ENCODE assay signal across 24 cellular contexts in the genomic region with DNA sequence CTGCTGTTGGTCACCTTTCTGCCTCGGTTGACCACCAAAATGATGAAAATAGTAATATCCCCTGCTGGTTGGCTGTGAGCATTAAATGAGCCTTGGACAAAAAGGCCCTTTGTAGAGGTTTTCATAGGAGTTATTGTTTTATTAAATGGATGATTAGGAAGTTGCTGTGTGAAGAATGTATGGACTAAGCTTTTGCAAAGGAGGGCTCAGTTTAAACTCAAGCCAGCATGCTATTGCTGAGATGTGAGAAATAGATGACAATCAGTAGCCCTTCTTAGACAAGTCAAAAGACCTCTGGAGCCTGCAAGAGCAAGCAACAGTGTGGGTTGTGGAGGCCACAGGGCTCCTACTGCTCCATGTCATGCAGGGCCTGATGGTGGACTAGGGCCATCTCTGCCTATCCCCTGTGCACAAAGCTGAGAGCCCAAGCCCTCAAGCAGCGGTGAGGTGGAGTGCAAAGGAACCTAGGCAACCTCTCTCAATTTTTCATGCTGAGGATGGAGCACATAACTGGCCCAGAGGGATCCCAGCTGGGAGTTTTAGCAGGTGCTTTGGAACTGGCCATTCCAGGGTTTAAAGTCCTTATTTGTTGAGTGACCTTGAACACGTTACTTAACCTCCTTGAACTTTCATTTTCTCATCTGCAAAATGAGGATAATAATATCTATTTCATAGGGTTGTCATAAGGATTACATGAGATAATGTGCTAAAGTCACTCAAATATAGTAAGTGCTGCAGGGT. TPM values are rescaled to one million over a fixed set of nuclear protein-coding genes. Genes with fewer than 3 reads are reported as not detected.
DNase-seq lines count a peak whose midpoint lies in the region; ATAC-seq, FAIRE-seq and TF ChIP-seq lines count a peak whose summit lies in the region.
"Had no signal": no experiment of that assay in that cellular context is flagged by ENCODE, and none has a peak within 500 bp of the region (broad histone marks: within the 10 kb centered on the region; RNA-seq: fewer than 3 reads in every experiment).

No MANE protein-coding gene starts in this region.

- H3K27me3 ChIP-seq in HepG2 (ENCODE audit: control insufficient read depth in 1 of 2, insufficient read depth in 2 of 2, low read length in 2 of 2) (0 out of 5 replicates have a peak, but pooled peaks cover 0 to 7% of the 10 kb centered on the region in 2 experiments), right lobe of liver (no peaks in the 10 kb centered on the region), body of pancreas (no peaks in the 10 kb centered on the region), foreskin keratinocyte (no peaks in the 10 kb centered on the region)
- H3K27me3 ChIP-seq: BLaER1, Peyer's patch had no signal

- TF ChIP-seq EP300 in HepG2 (IDR thresholded peaks at IDR 0.05; ENCODE audit: low read depth in 2 of 2, low read length in 2 of 2), result no peak
- no peak for TF ChIP-seq EP300 in HepG2 (CRISPR knock-in tag; IDR thresholded peaks at IDR 0.05; ENCODE audit: borderline replicate concordance)

- no peak for TF ChIP-seq CTCF in HepG2 (CRISPR knock-in tag; IDR thresholded peaks at IDR 0.05)
- no peak for TF ChIP-seq CTCF in right lobe of liver (IDR thresholded peaks at IDR 0.05)
- no peak for TF ChIP-seq CTCF in body of pancreas (IDR thresholded peaks at IDR 0.05)
- no peak for TF ChIP-seq CTCF in foreskin keratinocyte (conservative IDR thresholded peaks at IDR 0.05)

- peaks cover 8% of the 10 kb centered on the region; the same call in 1 of the 2 replicates for H3K9me3 ChIP-seq in HepG2 (ENCODE audit: low read length)
- H3K9me3 ChIP-seq in right lobe of liver, result no peaks in the 10 kb centered on the region
- no peaks in the 10 kb centered on the region for H3K9me3 ChIP-seq in body of pancreas
- H3K9me3 ChIP-seq: Peyer's patch had no signal

- no peak for DNase-seq in HepG2 (ENCODE audit: low spot score)
- no peak for DNase-seq in right lobe of liver
- DNase-seq in body of pancreas, result peak; percentile 39 to 69 (median 45)
- peak; percentile 39 for DNase-seq in natural killer cell treated with Interleukin-12 subunit alpha and Interleukin-12 subunit beta and Interleukin-15 and Interleukin-18, amount 100 ng/mL, for 72 hours (ENCODE audit: low spot score)
- DNase-seq in foreskin keratinocyte, result no peak
- no peak for DNase-seq in stimulated activated CD4-positive, alpha-beta T cell treated with anti-CD3 and anti-CD28 coated beads, Interleukin-2, amount 100 ng/mL, for 48 hours
- DNase-seq: ACHN; CD8-positive, alpha-beta T cell; NCI-H1105; NCI-H146; NCI-H2029 treated with DMSO at 0.1 percent for 48 hours; NCI-H2171; NCI-H345; NCI-H524; NCI-H774 had no signal

- CTCF ChIA-PET in HepG2 (lab: Yijun Ruan, JAX; ENCODE audit: low intra/inter-chr PET ratio, low total read pairs), result no interaction called here

- no peak overlapping the region for H3K4me3 ChIP-seq in HepG2 (replicated peaks in 1 of 3; ENCODE audit: insufficient read depth in 1 of 3, low read depth in 2 of 3, low read length in 3 of 3)
- no peak overlapping the region for H3K4me3 ChIP-seq in right lobe of liver
- H3K4me3 ChIP-seq in body of pancreas, result no peak overlapping the region
- H3K4me3 ChIP-seq: BLaER1, Peyer's patch had no signal

- no peak for FAIRE-seq in HepG2 (lab: Jason Lieb, UNC)
- FAIRE-seq: G401.6, GM12892, H1, HTR-8/SVneo had no signal

- H3K4me2 ChIP-seq in HepG2 (ENCODE audit: low read depth, low read length), result 0 out of 2 replicates have a peak overlapping the region, but pooled peaks have one; percentile 2
- H3K4me2 ChIP-seq: BLaER1 had no signal

- H4K20me1 ChIP-seq in HepG2 (ENCODE audit: insufficient read depth, low read length), result no peaks in the 10 kb centered on the region
- H4K20me1 ChIP-seq: BLaER1 had no signal

- peaks cover 19% of the 10 kb centered on the region for H3K4me1 ChIP-seq in HepG2 (ENCODE audit: insufficient read depth, low read length)
- peaks cover 0 to 4% (median 0%) of the 10 kb centered on the region in 4 donors for H3K4me1 ChIP-seq in right lobe of liver
- peaks cover 20% of the 10 kb centered on the region for H3K4me1 ChIP-seq in body of pancreas
- H3K4me1 ChIP-seq in foreskin keratinocyte, result no peaks in the 10 kb centered on the region
- H3K4me1 ChIP-seq: BLaER1, Peyer's patch had no signal

- no peaks in the 10 kb centered on the region for H3K36me3 ChIP-seq in HepG2 (replicated peaks in 1 of 2; ENCODE audit: control insufficient read depth in 1 of 2, insufficient read depth in 2 of 2, low read length in 2 of 2)
- H3K36me3 ChIP-seq in right lobe of liver, result no peaks in the 10 kb centered on the region
- H3K36me3 ChIP-seq in body of pancreas (replicated peaks in 1 of 2; ENCODE audit: insufficient read depth in 1 of 2, low read depth in 2 of 2), result no peaks in the 10 kb centered on the region
- H3K36me3 ChIP-seq: BLaER1, Peyer's patch had no signal

- no peaks in the 10 kb centered on the region for H3K9me3 Mint-ChIP-seq in natural killer cell treated with Interleukin-12 subunit alpha and Interleukin-12 subunit beta and Interleukin-15 and Interleukin-18, amount 100 ng/mL, for 72 hours
- H3K9me3 Mint-ChIP-seq: CD8-positive, alpha-beta T cell had no signal

- H3K27ac Mint-ChIP-seq in natural killer cell treated with Interleukin-12 subunit alpha and Interleukin-12 subunit beta and Interleukin-15 and Interleukin-18, amount 100 ng/mL, for 72 hours, result no peak overlapping the region
- H3K27ac Mint-ChIP-seq: CD8-positive, alpha-beta T cell had no signal

- BruUV-seq in HepG2 (replicated peaks; lab: Mats Ljungman, UMichigan), result no TSS peak

- POLR2A ChIA-PET in HepG2 (lab: Yijun Ruan, JAX), result interaction anchor here (1.1 to 1.3 kb wide), 2 partner anchors 11 to 34 kb away, joined by 3 to 5 read pairs; no protein-coding TSS in a partner anchor

- no peak overlapping the region for H2AFZ ChIP-seq in HepG2 (ENCODE audit: low read length)

- WGBS in HepG2 (ENCODE audit: low lambda C conversion rate), result 40% methylated on average over 3 of the region's 3 CpGs
- 32% methylated on average over 2 of the region's 3 CpGs for WGBS in right lobe of liver (ENCODE audit: insufficient coverage, low coverage, low lambda C conversion rate, missing lambda C conversion rate)
- WGBS in body of pancreas, 2 donors, result 33 to 47% methylated on average over 3 of the region's 3 CpGs

- H3K4me3 Mint-ChIP-seq in natural killer cell treated with Interleukin-12 subunit alpha and Interleukin-12 subunit beta and Interleukin-15 and Interleukin-18, amount 100 ng/mL, for 72 hours, result no peak overlapping the region
- H3K4me3 Mint-ChIP-seq: CD8-positive, alpha-beta T cell; IgD-negative memory B cell had no signal

- no peak for TF ChIP-seq POLR2A in HepG2 (IDR thresholded peaks at IDR 0.05; ENCODE audit: insufficient read depth in 1 of 2, low read depth in 2 of 2, low read length in 2 of 2)
- TF ChIP-seq POLR2A in right lobe of liver (IDR thresholded peaks at IDR 0.05), result no peak
- TF ChIP-seq POLR2A in body of pancreas (IDR thresholded peaks at IDR 0.05), result no peak

- no peaks in the 10 kb centered on the region for H3K27me3 Mint-ChIP-seq in natural killer cell treated with Interleukin-12 subunit alpha and Interleukin-12 subunit beta and Interleukin-15 and Interleukin-18, amount 100 ng/mL, for 72 hours

- peak; percentile 28; the same call in 1 of the 3 replicates for ATAC-seq in HepG2
- ATAC-seq in right lobe of liver, result no peak
- ATAC-seq in body of pancreas, result peak; percentile 70
- ATAC-seq in natural killer cell treated with Interleukin-12 subunit alpha and Interleukin-12 subunit beta and Interleukin-15 and Interleukin-18, amount 100 ng/mL, for 72 hours, result no peak
- ATAC-seq in foreskin keratinocyte, result no peak
- ATAC-seq in GM18511 (IDR thresholded peaks at IDR 0.05; ENCODE audit: unreplicated experiment), result no peak
- ATAC-seq: CD8-positive, alpha-beta T cell; HCT116 had no signal

- H3K79me2 ChIP-seq in HepG2 (ENCODE audit: insufficient read depth, low read length), result no peaks in the 10 kb centered on the region

- H3K27ac ChIP-seq in HepG2 (ENCODE audit: extremely low read length, insufficient read depth, low read length), result no peak overlapping the region
- no peak overlapping the region for H3K27ac ChIP-seq in right lobe of liver
- peak overlapping the region in 1 of 4 donors; percentile 28 for H3K27ac ChIP-seq in body of pancreas
- H3K27ac ChIP-seq in foreskin keratinocyte, result no peak overlapping the region
- H3K27ac ChIP-seq: BLaER1 had no signal

- H3K9ac ChIP-seq in HepG2 (ENCODE audit: insufficient read depth, low read depth, low read length), result no peak overlapping the region
- H3K9ac ChIP-seq: BLaER1 had no signal

- no peaks in the 10 kb centered on the region for H3K36me3 Mint-ChIP-seq in natural killer cell treated with Interleukin-12 subunit alpha and Interleukin-12 subunit beta and Interleukin-15 and Interleukin-18, amount 100 ng/mL, for 72 hours
- H3K36me3 Mint-ChIP-seq: CD8-positive, alpha-beta T cell; IgD-negative memory B cell had no signal

- no peak for TF ChIP-seq RAD21 in HepG2 (CRISPR knock-in tag; IDR thresholded peaks at IDR 0.05)

- peaks cover 64 to 69% of the 10 kb centered on the region in 2 donors for H3K4me1 Mint-ChIP-seq in natural killer cell treated with Interleukin-12 subunit alpha and Interleukin-12 subunit beta and Interleukin-15 and Interleukin-18, amount 100 ng/mL, for 72 hours (ENCODE audit: low read depth in 2 of 2)

- intact Hi-C loops in HepG2 (cut with micrococcal nuclease; ENCODE audit: unreplicated experiment) (no loop called here), right lobe of liver (cut with DNase I) (no loop called here), body of pancreas (cut with DNase I) (no loop called here)

- in situ Hi-C loops in HepG2 (cut with HindIII; ENCODE audit: extremely low pct_ligation_motif_present, low pct_unique_long_range_greater_than_20kb), result no loop called here

RNA-seq across cellular contexts. Expression of a gene that starts 37.1 kb away (rescaled TPM):
- total RNA-seq in HepG2 (2016; rRNA removed; fragmentation: Illumina TruSeq; extraction: Trizol) (2.3 and 3.4 TPM in 2 replicates), right lobe of liver (10 to 100 TPM in 4 of 6 experiments, 1 to 10 TPM in 2; 8.1 to 70.7 (median 14.9) TPM), body of pancreas (10 to 100 TPM; 27.5 to 33.9 TPM), foreskin keratinocyte (35.6 and 38.5 TPM in 2 replicates)
- total RNA-seq in HepG2 (2016; cell fraction: cytosol; rRNA removed; fragmentation: Illumina TruSeq; extraction: Trizol; ENCODE audit: low read depth), result 0.53 and 0.61 TPM in 2 replicates
- total RNA-seq in HepG2 (2016; cell fraction: insoluble cytoplasmic fraction; rRNA removed; fragmentation: Illumina TruSeq; extraction: Trizol), result 2.2 and 4.1 TPM in 2 replicates
- 1.3 and 1.4 TPM in 2 replicates for total RNA-seq in HepG2 (2016; cell fraction: membrane; rRNA removed; fragmentation: Illumina TruSeq; extraction: Trizol)
- 3.7 and 5.1 TPM in 2 replicates for total RNA-seq in HepG2 (2016; cell fraction: nucleus; rRNA removed; fragmentation: Illumina TruSeq; extraction: Trizol)
- polyA plus RNA-seq in HepG2 (2011; rRNA removed) (18.1 and 20.1 TPM in 2 replicates), foreskin keratinocyte (13.6 and 16.9 TPM in 2 replicates)
- 10.9 and 11.2 TPM in 2 replicates for polyA plus RNA-seq in HepG2 (2011; cell fraction: cytosol; rRNA removed)
- 37.0 and 47.3 TPM in 2 replicates for polyA plus RNA-seq in HepG2 (2011; cell fraction: nucleus; rRNA removed)
- polyA plus RNA-seq in HepG2 (2012), result 25.1 and 31.2 TPM in 2 replicates
- 0.21 and 0.26 TPM in 2 replicates for polyA plus RNA-seq in HepG2 (2016; cell fraction: cytosol; fragmentation: Illumina TruSeq; extraction: Trizol; ENCODE audit: low read depth)
- polyA plus RNA-seq in HepG2 (2016; cell fraction: insoluble cytoplasmic fraction; fragmentation: Illumina TruSeq; extraction: Trizol; ENCODE audit: low read depth), result 2.0 and 2.4 TPM in 2 replicates
- polyA plus RNA-seq in HepG2 (2016; cell fraction: membrane; fragmentation: Illumina TruSeq; extraction: Trizol; ENCODE audit: low read depth), result 0.46 and 0.51 TPM in 2 replicates
- polyA plus RNA-seq in HepG2 (2016; cell fraction: nucleus; fragmentation: Illumina TruSeq; extraction: Trizol; ENCODE audit: insufficient read depth, low read depth), result 3.9 and 4.9 TPM in 2 replicates
- polyA minus RNA-seq in HepG2 (2011; rRNA and poly(A)+ RNA removed; ENCODE audit: low replicate concordance), result 62.9 and 84.8 TPM in 2 replicates
- polyA minus RNA-seq in HepG2 (2011; cell fraction: cytosol; rRNA and poly(A)+ RNA removed), result 27.1 and 28.7 TPM in 2 replicates
- 47.9 and 53.6 TPM in 2 replicates for polyA minus RNA-seq in HepG2 (2011; cell fraction: nucleus; rRNA and poly(A)+ RNA removed)
- total RNA-seq in natural killer cell treated with Interleukin-12 subunit alpha and Interleukin-12 subunit beta and Interleukin-15 and Interleukin-18, amount 100 ng/mL, for 72 hours, result 10 to 100 TPM; 44.5 to 52.5 TPM

Comparison
In these comparisons a context has a peak if more than half of its experiments do, and no peak if none do; other contexts are left out.
1. ATAC-seq: peak in HepG2 (single experiment) and body of pancreas (single experiment); none in right lobe of liver (0 of 4), natural killer cell treated with Interleukin-12 subunit alpha and Interleukin-12 subunit beta and Interleukin-15 and Interleukin-18, amount 100 ng/mL, for 72 hours (0 of 2), foreskin keratinocyte (single experiment) and GM18511 (single experiment).
2. DNase-seq: peak in body of pancreas (4 of 4) and natural killer cell treated with Interleukin-12 subunit alpha and Interleukin-12 subunit beta and Interleukin-15 and Interleukin-18, amount 100 ng/mL, for 72 hours (single experiment); none in HepG2 (single experiment), right lobe of liver (0 of 3), foreskin keratinocyte (0 of 2) and stimulated activated CD4-positive, alpha-beta T cell treated with anti-CD3 and anti-CD28 coated beads, Interleukin-2, amount 100 ng/mL, for 48 hours (0 of 2).